In genomic region chr10:116026315-116026714, GRCh38 we compare ENCODE assay signal across 21 cellular contexts.
DNase-seq lines count a peak whose midpoint lies in the region; ATAC-seq, FAIRE-seq and TF ChIP-seq lines count a peak whose summit lies in the region.
"Had no signal": no experiment of that assay in that cellular context is flagged by ENCODE, and none has a peak within 500 bp of the region (broad histone marks: within the 10 kb centered on the region; RNA-seq: fewer than 3 reads in every experiment).

No MANE protein-coding gene starts in this region.

- H3K79me2 ChIP-seq in HepG2 (ENCODE audit: insufficient read depth, low read length), result no peaks in the 10 kb centered on the region

- H3K4me3 ChIP-seq in HepG2 (replicated peaks in 1 of 3; ENCODE audit: insufficient read depth in 1 of 3, low read depth in 2 of 3, low read length in 3 of 3), result no peak overlapping the region
- H3K4me3 ChIP-seq: coronary artery, mucosa of descending colon, vagina had no signal

- no peak overlapping the region for H3K27ac Mint-ChIP-seq in chondrocyte (ENCODE audit: unreplicated experiment)
- H3K27ac Mint-ChIP-seq: activated naive CD8-positive, alpha-beta T cell treated with anti-CD3 and anti-CD28 coated beads for 36 hours; CD8-positive, alpha-beta T cell; T-helper 2 cell treated with Interferon-gamma antibody and Interleukin-4, amounts not matched to agents 5 μg/mL and 100 μg/mL, for 36 hours had no signal

- H3K4me3 Mint-ChIP-seq in chondrocyte (ENCODE audit: unreplicated experiment), result no peak overlapping the region
- H3K4me3 Mint-ChIP-seq: activated naive CD8-positive, alpha-beta T cell treated with anti-CD3 and anti-CD28 coated beads for 36 hours; CD8-positive, alpha-beta T cell; T-helper 2 cell treated with Interferon-gamma antibody and Interleukin-4, amounts not matched to agents 5 μg/mL and 100 μg/mL, for 36 hours had no signal

- no peak overlapping the region for H3K4me2 ChIP-seq in HepG2 (ENCODE audit: low read depth, low read length)

- BruUV-seq in HepG2 (replicated peaks; lab: Mats Ljungman, UMichigan), result no TSS peak

- POLR2A ChIA-PET in HEK293T (lab: Yijun Ruan, JAX) (no interaction called here), HepG2 (lab: Yijun Ruan, JAX) (no interaction called here)

- H3K36me3 Mint-ChIP-seq in chondrocyte (ENCODE audit: low read depth), result no peaks in the 10 kb centered on the region
- H3K36me3 Mint-ChIP-seq: activated naive CD8-positive, alpha-beta T cell treated with anti-CD3 and anti-CD28 coated beads for 36 hours; CD8-positive, alpha-beta T cell had no signal

- H3K27me3 Mint-ChIP-seq in chondrocyte (ENCODE audit: low read depth), result no peaks in the 10 kb centered on the region

- H3K4me1 Mint-ChIP-seq in chondrocyte (ENCODE audit: low read depth), result no peaks in the 10 kb centered on the region
- H3K4me1 Mint-ChIP-seq: activated naive CD8-positive, alpha-beta T cell treated with anti-CD3 and anti-CD28 coated beads for 36 hours had no signal

- CTCF ChIA-PET in HEK293T (lab: Yijun Ruan, JAX) (no interaction called here), HepG2 (lab: Yijun Ruan, JAX; ENCODE audit: low intra/inter-chr PET ratio, low total read pairs) (interaction anchor here (1.3 kb wide), 1 partner anchor 262 kb away, joined by 3 read pairs; no protein-coding TSS in a partner anchor)

- no peak for FAIRE-seq in HepG2 (lab: Jason Lieb, UNC)
- FAIRE-seq in urothelium cell line (lab: Jason Lieb, UNC), result no peak
- FAIRE-seq: RCC 7860 had no signal

- TF ChIP-seq RAD21 in HepG2 (CRISPR knock-in tag; IDR thresholded peaks at IDR 0.05), result no peak

- H2AFZ ChIP-seq in HepG2 (ENCODE audit: low read length), result no peak overlapping the region

- no peaks in the 10 kb centered on the region for H3K4me1 ChIP-seq in HepG2 (ENCODE audit: insufficient read depth, low read length)
- H3K4me1 ChIP-seq: vagina had no signal

- TF ChIP-seq CTCF in chondrocyte (IDR thresholded peaks at IDR 0.05) (peak; percentile 56), HepG2 (CRISPR knock-in tag; IDR thresholded peaks at IDR 0.05) (peak; percentile 42)

- no peaks in the 10 kb centered on the region for H3K27me3 ChIP-seq in HepG2 (ENCODE audit: control insufficient read depth in 1 of 2, insufficient read depth in 2 of 2, low read length in 2 of 2)
- H3K27me3 ChIP-seq: neutrophil, vagina had no signal

- ATAC-seq in HepG2, result peak; percentile 93
- ATAC-seq: CD8-positive, alpha-beta T cell; mucosa of descending colon had no signal

- H3K9me3 ChIP-seq in HepG2 (ENCODE audit: low read length), result no peaks in the 10 kb centered on the region
- H3K9me3 ChIP-seq: mucosa of descending colon, neutrophil, vagina had no signal

- DNase-seq in ACHN, result peak; percentile 22
- peak; percentile 31 for DNase-seq in HEK293T (ENCODE audit: extremely low spot score)
- DNase-seq in chondrocyte (ENCODE audit: low spot score), result no peak
- DNase-seq in HepG2 (ENCODE audit: low spot score), result peak; percentile 3
- no peak for DNase-seq in urothelium cell line (ENCODE audit: low spot score)
- DNase-seq in NCI-H226, result no peak
- no peak for DNase-seq in activated CD4-positive, alpha-beta T cell treated with anti-CD3 and anti-CD28 coated beads, Interleukin-2, amount 50 U/mL, for 1 hour
- no peak for DNase-seq in HUDEP-2 (lab: John Stamatoyannopoulos, UW; ENCODE audit: unreplicated experiment in 76 of 76)
- DNase-seq: activated naive CD8-positive, alpha-beta T cell treated with anti-CD3 and anti-CD28 coated beads for 36 hours; CD8-positive, alpha-beta T cell; DND-41; hypothalamus; mucosa of descending colon; NCI-H1436 treated with DMSO at 0.1 percent for 48 hours; NCI-H2171 treated with DMSO at 0.1 percent for 48 hours; NCI-H774 had no signal

- in situ Hi-C loops in ACHN (cut with HindIII; ENCODE audit: low pct_ligation_motif_present, low pct_unique_long_range_greater_than_20kb, low sequenced_read_pairs) (no loop called here), HepG2 (cut with HindIII; ENCODE audit: extremely low pct_ligation_motif_present, low pct_unique_long_range_greater_than_20kb) (no loop called here)

- H4K20me1 ChIP-seq in HepG2 (ENCODE audit: insufficient read depth, low read length), result no peaks in the 10 kb centered on the region

- no peak overlapping the region for H3K9ac ChIP-seq in HepG2 (ENCODE audit: insufficient read depth, low read depth, low read length)

- TF ChIP-seq EP300 in HepG2 (IDR thresholded peaks at IDR 0.05; ENCODE audit: low read depth in 2 of 2, low read length in 2 of 2) (no peak), HepG2 (CRISPR knock-in tag; IDR thresholded peaks at IDR 0.05; ENCODE audit: borderline replicate concordance) (no peak)

- no peaks in the 10 kb centered on the region for H3K36me3 ChIP-seq in HepG2 (replicated peaks in 1 of 2; ENCODE audit: control insufficient read depth in 1 of 2, insufficient read depth in 2 of 2, low read length in 2 of 2)
- H3K36me3 ChIP-seq: neutrophil, vagina had no signal

- WGBS in HepG2 (ENCODE audit: low lambda C conversion rate), result 60% methylated on average over 1 of the region's 1 CpG

- intact Hi-C loops in HepG2 (cut with micrococcal nuclease; ENCODE audit: unreplicated experiment), result loop anchor here (1.0 kb wide), 1 partner anchor 262 kb away; no protein-coding TSS in a partner anchor

- no peak for TF ChIP-seq POLR2A in HepG2 (IDR thresholded peaks at IDR 0.05; ENCODE audit: insufficient read depth in 1 of 2, low read depth in 2 of 2, low read length in 2 of 2)

- no peak overlapping the region for H3K27ac ChIP-seq in HepG2 (ENCODE audit: extremely low read length, insufficient read depth, low read length)
- H3K27ac ChIP-seq: coronary artery, neutrophil, vagina had no signal

- peaks cover 5% of the 10 kb centered on the region for H3K9me3 Mint-ChIP-seq in chondrocyte (ENCODE audit: low read depth)
- H3K9me3 Mint-ChIP-seq: CD8-positive, alpha-beta T cell had no signal

TF ChIP-seq in HEK293T, 16 proteins besides CTCF, POLR2A, EP300 and RAD21:
- no peak for TF ChIP-seq CTBP1 (IDR thresholded peaks at IDR 0.05; ENCODE audit: borderline replicate concordance)
- TF ChIP-seq HDGF (IDR thresholded peaks at IDR 0.05; ENCODE audit: borderline replicate concordance), result no peak
- no peak for TF ChIP-seq ELF4 (IDR thresholded peaks at IDR 0.05)
- TF ChIP-seq L3MBTL2 (conservative IDR thresholded peaks at IDR 0.05), result no peak
- TF ChIP-seq PKNOX1 (IDR thresholded peaks at IDR 0.05), result no peak
- TF ChIP-seq ZNF384 (IDR thresholded peaks at IDR 0.05), result no peak
- no peak for TF ChIP-seq SP1 (IDR thresholded peaks at IDR 0.05)
- TF ChIP-seq FOXK2 (IDR thresholded peaks at IDR 0.05), result no peak
- TF ChIP-seq FOXM1 (IDR thresholded peaks at IDR 0.05; ENCODE audit: borderline replicate concordance), result no peak
- no peak for TF ChIP-seq NFRKB (IDR thresholded peaks at IDR 0.05)
- TF ChIP-seq BHLHE40 (IDR thresholded peaks at IDR 0.05; ENCODE audit: borderline replicate concordance), result no peak
- no peak for TF ChIP-seq TARDBP (IDR thresholded peaks at IDR 0.05)
- no peak for TF ChIP-seq SUZ12 (IDR thresholded peaks at IDR 0.05)
- TF ChIP-seq FOXA1 (IDR thresholded peaks at IDR 0.05), result no peak
- no peak for TF ChIP-seq ARNT (IDR thresholded peaks at IDR 0.05)
- TF ChIP-seq LEF1 (IDR thresholded peaks at IDR 0.05; ENCODE audit: borderline replicate concordance), result no peak

TF ChIP-seq in HepG2, 621 proteins besides CTCF, POLR2A, EP300 and RAD21 (continues in another document):
- no peak for TF ChIP-seq SAP130 (CRISPR knock-in tag; IDR thresholded peaks at IDR 0.05; ENCODE audit: low read depth)
- no peak for TF ChIP-seq ZNF704 (CRISPR knock-in tag; IDR thresholded peaks at IDR 0.05; ENCODE audit: borderline replicate concordance)
- no peak for TF ChIP-seq PAXIP1 (CRISPR knock-in tag; conservative IDR thresholded peaks at IDR 0.05)
- no peak for TF ChIP-seq NFE2 (CRISPR knock-in tag; IDR thresholded peaks at IDR 0.05)
- TF ChIP-seq ZNF792 (CRISPR knock-in tag; IDR thresholded peaks at IDR 0.05), result no peak
- no peak for TF ChIP-seq MAFF (IDR thresholded peaks at IDR 0.05; ENCODE audit: low read depth, low read length)
- TF ChIP-seq ZBTB20 (CRISPR knock-in tag; IDR thresholded peaks at IDR 0.05; ENCODE audit: borderline replicate concordance, low read depth), result no peak
- no peak for TF ChIP-seq GABPA (IDR thresholded peaks at IDR 0.05; ENCODE audit: low read depth, low read length)
- TF ChIP-seq GABPA (CRISPR knock-in tag; IDR thresholded peaks at IDR 0.05; ENCODE audit: low read depth), result no peak
- TF ChIP-seq IRF2 (CRISPR knock-in tag; IDR thresholded peaks at IDR 0.05), result no peak

Comparison
In these comparisons a context has a peak if more than half of its experiments do, and no peak if none do; other contexts are left out.
1. DNase-seq: peak in ACHN (single experiment), HEK293T (single experiment) and HepG2 (single experiment); none in chondrocyte (single experiment), urothelium cell line (single experiment), NCI-H226 (single experiment), activated CD4-positive, alpha-beta T cell treated with anti-CD3 and anti-CD28 coated beads, Interleukin-2, amount 50 U/mL, for 1 hour (single experiment) and HUDEP-2 (0 of 76).